ENCODE assay signal across 13 cellular contexts in genomic region chr3:20668411-20668810, GRCh38.
DNase-seq lines count a peak whose midpoint lies in the region; ATAC-seq and TF ChIP-seq lines count a peak whose summit lies in the region.
"Had no signal": no experiment of that assay in that cellular context is flagged by ENCODE, and none has a peak within 500 bp of the region (broad histone marks: within the 10 kb centered on the region; RNA-seq: fewer than 3 reads in every experiment).

No MANE protein-coding gene starts in this region.

- H3K36me3 ChIP-seq in mammary epithelial cell (ENCODE audit: insufficient read depth, low read length): no peaks in the 10 kb centered on the region
- no peaks in the 10 kb centered on the region for H3K36me3 ChIP-seq in SK-N-SH (replicated peaks in 1 of 2; ENCODE audit: control insufficient read depth in 1 of 2, insufficient read depth in 2 of 2, low read length in 1 of 2)
- H3K36me3 ChIP-seq: neutrophil had no signal

- H3K9me3 Mint-ChIP-seq in MCF 10A (ENCODE audit: unreplicated experiment): no peaks in the 10 kb centered on the region
- H3K9me3 Mint-ChIP-seq in type B pancreatic cell: no peaks in the 10 kb centered on the region

- WGBS in mammary epithelial cell (ENCODE audit: low coverage, missing lambda C conversion rate): 53% methylated on average over 3 of the region's 3 CpGs
- WGBS in SK-N-SH (ENCODE audit: low lambda C conversion rate): 72% methylated on average over 3 of the region's 3 CpGs

- ATAC-seq in left colon (no peak), HG02759 (IDR thresholded peaks at IDR 0.05; ENCODE audit: unreplicated experiment) (no peak)
- ATAC-seq: activated naive CD8-positive, alpha-beta T cell treated with anti-CD3 and anti-CD28 coated beads, Interleukin-2, amount 50 U/mL, for 24 hours; stimulated activated naive B cell treated with anti-CD40 and anti-IgM and Interleukin-4, amounts not matched to agents 10 μg/mL and 1 μg/mL and 100 μg/mL, for 72 hours had no signal

- H3K4me1 ChIP-seq in mammary epithelial cell (ENCODE audit: insufficient read depth, low read length) (no peaks in the 10 kb centered on the region), SK-N-SH (ENCODE audit: control insufficient read depth in 1 of 2, insufficient read depth in 2 of 2, low read depth in 1 of 2, low read length in 1 of 2) (peaks cover 0 to 10% of the 10 kb centered on the region in 2 experiments; a peak in 2 of 4 replicates)

- H3K4me1 Mint-ChIP-seq in MCF 10A (ENCODE audit: insufficient read depth, unreplicated experiment) (no peaks in the 10 kb centered on the region), type B pancreatic cell (ENCODE audit: unreplicated experiment) (peaks cover 11% of the 10 kb centered on the region)
- H3K4me1 Mint-ChIP-seq: activated naive CD8-positive, alpha-beta T cell treated with anti-CD3 and anti-CD28 coated beads, Interleukin-2, amount 50 U/mL, for 24 hours; stimulated activated naive B cell treated with anti-CD40 and anti-IgM and Interleukin-4, amounts not matched to agents 10 μg/mL and 1 μg/mL and 100 μg/mL, for 72 hours had no signal

- H3K27ac Mint-ChIP-seq in MCF 10A (ENCODE audit: low read depth, unreplicated experiment) (no peak overlapping the region), type B pancreatic cell (no peak overlapping the region)
- H3K27ac Mint-ChIP-seq: activated naive CD8-positive, alpha-beta T cell treated with anti-CD3 and anti-CD28 coated beads, Interleukin-2, amount 50 U/mL, for 24 hours; stimulated activated naive B cell treated with anti-CD40 and anti-IgM and Interleukin-4, amounts not matched to agents 10 μg/mL and 1 μg/mL and 100 μg/mL, for 72 hours had no signal

- no peak for TF ChIP-seq CTCF in MCF 10A (IDR thresholded peaks at IDR 0.05; ENCODE audit: unreplicated experiment)
- TF ChIP-seq CTCF in mammary epithelial cell (conservative IDR thresholded peaks at IDR 0.05 in 1 of 2, IDR thresholded peaks at IDR 0.05 in 1 of 2; ENCODE audit: extremely low read depth in 1 of 2, insufficient read depth in 1 of 2, low read depth in 1 of 2, low read length in 2 of 2): no peak
- peak; percentile 23; the same call in 1 of the 2 replicates for TF ChIP-seq CTCF in SK-N-SH (IDR thresholded peaks at IDR 0.05)
- peak; percentile 26 for TF ChIP-seq CTCF in type B pancreatic cell (conservative IDR thresholded peaks at IDR 0.05)

- H3K4me2 ChIP-seq in mammary epithelial cell (ENCODE audit: insufficient read depth, low read depth, low read length) (no peak overlapping the region), SK-N-SH (no peak overlapping the region)

- H3K9ac ChIP-seq in mammary epithelial cell (ENCODE audit: insufficient read depth, low read length): no peak overlapping the region
- no peak overlapping the region for H3K9ac ChIP-seq in SK-N-SH

- intact Hi-C loops in MCF 10A (cut with micrococcal nuclease): no loop called here
- intact Hi-C loops in mammary epithelial cell (cut with micrococcal nuclease): no loop called here
- intact Hi-C loops in left colon (cut with DNase I, micrococcal nuclease): no loop called here

- in situ Hi-C loops in mammary epithelial cell (cut with MboI; ENCODE audit: low sequenced_read_pairs in 2 of 2): no loop called here

- no peak overlapping the region for H3K4me3 Mint-ChIP-seq in MCF 10A (ENCODE audit: unreplicated experiment)
- H3K4me3 Mint-ChIP-seq in type B pancreatic cell: no peak overlapping the region
- H3K4me3 Mint-ChIP-seq: activated naive CD8-positive, alpha-beta T cell treated with anti-CD3 and anti-CD28 coated beads, Interleukin-2, amount 50 U/mL, for 24 hours; stimulated activated naive B cell treated with anti-CD40 and anti-IgM and Interleukin-4, amounts not matched to agents 10 μg/mL and 1 μg/mL and 100 μg/mL, for 72 hours had no signal

- H3K9me3 ChIP-seq in mammary epithelial cell (replicated peaks; ENCODE audit: insufficient read depth, low read length) (peaks cover 7% of the 10 kb centered on the region), SK-N-SH (no peaks in the 10 kb centered on the region)
- H3K9me3 ChIP-seq: neutrophil had no signal

- no peaks in the 10 kb centered on the region for H3K9me2 ChIP-seq in SK-N-SH

- H3K27me3 Mint-ChIP-seq in MCF 10A (ENCODE audit: insufficient read depth, unreplicated experiment): no peaks in the 10 kb centered on the region
- no peaks in the 10 kb centered on the region for H3K27me3 Mint-ChIP-seq in type B pancreatic cell
- H3K27me3 Mint-ChIP-seq: activated naive CD8-positive, alpha-beta T cell treated with anti-CD3 and anti-CD28 coated beads, Interleukin-2, amount 50 U/mL, for 24 hours; stimulated activated naive B cell treated with anti-CD40 and anti-IgM and Interleukin-4, amounts not matched to agents 10 μg/mL and 1 μg/mL and 100 μg/mL, for 72 hours had no signal

- BruUV-seq in MCF 10A (replicated peaks; lab: Mats Ljungman, UMichigan) (no TSS peak), mammary epithelial cell (replicated peaks; lab: Mats Ljungman, UMichigan) (no TSS peak)

- H3F3A ChIP-seq in SK-N-SH (replicated peaks; ENCODE audit: insufficient read depth): no peaks in the 10 kb centered on the region

- H3K4me3 ChIP-seq in mammary epithelial cell (replicated peaks in 1 of 3; ENCODE audit: insufficient read depth in 1 of 3, low read depth in 2 of 3, low read length in 3 of 3): no peak overlapping the region
- no peak overlapping the region for H3K4me3 ChIP-seq in SK-N-SH (ENCODE audit: low read depth in 2 of 2, low read length in 1 of 2)

- dilution Hi-C loops in mammary epithelial cell (cut with HindIII; ENCODE audit: low sequenced_read_pairs): no loop called here

- CTCF ChIA-PET in MCF 10A (lab: Yijun Ruan, JAX) (no interaction called here), mammary epithelial cell (lab: Charles Lee; ENCODE audit: low non-redundant PET) (no interaction called here), SK-N-SH (lab: Yijun Ruan, JAX) (no interaction called here)

- POLR2A ChIA-PET in MCF 10A (lab: Yijun Ruan, JAX) (no interaction called here), SK-N-SH (lab: Yijun Ruan, JAX) (no interaction called here)

- DNase-seq in MCF 10A (ENCODE audit: unreplicated experiment) (peak; percentile 8), mammary epithelial cell (no peak), SK-N-SH (peak; percentile 38), glomerular visceral epithelial cell (ENCODE audit: extremely low spot score) (peak; percentile 16), type B pancreatic cell (ENCODE audit: extremely low spot score, unreplicated experiment) (no peak), SHP77 treated with DMSO at 0.1 percent for 48 hours (lab: John Stamatoyannopoulos, UW) (no peak), left colon (no peak)
- DNase-seq: activated naive CD8-positive, alpha-beta T cell treated with anti-CD3 and anti-CD28 coated beads, Interleukin-2, amount 50 U/mL, for 24 hours; GDM1; stimulated activated naive B cell treated with anti-CD40 and anti-IgM and Interleukin-4, amounts not matched to agents 10 μg/mL and 1 μg/mL and 100 μg/mL, for 72 hours; T-helper 1 cell had no signal

- H3K36me3 Mint-ChIP-seq in MCF 10A (ENCODE audit: insufficient read depth, unreplicated experiment) (no peaks in the 10 kb centered on the region), type B pancreatic cell (no peaks in the 10 kb centered on the region)
- H3K36me3 Mint-ChIP-seq: stimulated activated naive B cell treated with anti-CD40 and anti-IgM and Interleukin-4, amounts not matched to agents 10 μg/mL and 1 μg/mL and 100 μg/mL, for 72 hours had no signal

- H4K20me1 ChIP-seq in mammary epithelial cell (ENCODE audit: insufficient read depth, low read length) (no peaks in the 10 kb centered on the region), SK-N-SH (ENCODE audit: insufficient read depth) (no peaks in the 10 kb centered on the region)

- peak; percentile 44 for TF ChIP-seq RAD21 in SK-N-SH (IDR thresholded peaks at IDR 0.05; ENCODE audit: low read length)

- H3K27me3 ChIP-seq in mammary epithelial cell (ENCODE audit: insufficient read depth, low read length): no peaks in the 10 kb centered on the region
- no peaks in the 10 kb centered on the region for H3K27me3 ChIP-seq in SK-N-SH (ENCODE audit: insufficient read depth)
- H3K27me3 ChIP-seq: neutrophil had no signal

- TF ChIP-seq EP300 in SK-N-SH (IDR thresholded peaks at IDR 0.05; ENCODE audit: borderline replicate concordance in 1 of 2, low read depth in 1 of 2, low read length in 1 of 2): 0 out of 4 replicates have a peak, but pooled peaks have one; percentile 7 to 18

- H3K27ac ChIP-seq in mammary epithelial cell (ENCODE audit: insufficient read depth, low read depth, low read length) (no peak overlapping the region), SK-N-SH (ENCODE audit: low read depth in 2 of 2, low read length in 1 of 2) (no peak overlapping the region)
- H3K27ac ChIP-seq: neutrophil had no signal

- no peak overlapping the region for H2AFZ ChIP-seq in mammary epithelial cell (ENCODE audit: low read depth, low read length)
- H2AFZ ChIP-seq in SK-N-SH (ENCODE audit: low read depth): no peak overlapping the region

- H3K79me2 ChIP-seq in mammary epithelial cell (ENCODE audit: insufficient read depth, low read length): no peaks in the 10 kb centered on the region
- no peaks in the 10 kb centered on the region for H3K79me2 ChIP-seq in SK-N-SH (ENCODE audit: insufficient read depth)

TF ChIP-seq in SK-N-SH, 30 proteins besides CTCF, POLR2A, EP300 and RAD21:
- TF ChIP-seq MEF2A (IDR thresholded peaks at IDR 0.05; ENCODE audit: borderline replicate concordance, low read depth) (no peak), RCOR1 (IDR thresholded peaks at IDR 0.05; ENCODE audit: low read length) (0 out of 2 replicates have a peak, but pooled peaks have one; percentile 8), SIN3A (IDR thresholded peaks at IDR 0.05; ENCODE audit: borderline replicate concordance, low read depth, low read length) (no peak), ELF1 (IDR thresholded peaks at IDR 0.05) (no peak), TAF1 (IDR thresholded peaks at IDR 0.05; ENCODE audit: borderline replicate concordance, low read depth, low read length) (no peak), JUND (IDR thresholded peaks at IDR 0.05) (no peak), GATA2 (CRISPR knock-in tag; IDR thresholded peaks at IDR 0.05) (peak; percentile 70), USF1 (IDR thresholded peaks at IDR 0.05; ENCODE audit: borderline replicate concordance, low read depth) (no peak), FOXJ3 (CRISPR knock-in tag; IDR thresholded peaks at IDR 0.05) (no peak)
TF ChIP-seq in SK-N-SH: peak in this region for 2.

Comparison
In these comparisons a context has a peak if more than half of its experiments do, and no peak if none do; other contexts are left out.
1. DNase-seq: peak in MCF 10A (single experiment), SK-N-SH (single experiment) and glomerular visceral epithelial cell (single experiment); none in mammary epithelial cell (single experiment), type B pancreatic cell (single experiment), SHP77 treated with DMSO at 0.1 percent for 48 hours (single experiment) and left colon (0 of 2).
2. CTCF ChIP-seq: peak in SK-N-SH (single experiment) and type B pancreatic cell (single experiment); none in MCF 10A (single experiment) and mammary epithelial cell (0 of 2).